In the genomic region with DNA sequence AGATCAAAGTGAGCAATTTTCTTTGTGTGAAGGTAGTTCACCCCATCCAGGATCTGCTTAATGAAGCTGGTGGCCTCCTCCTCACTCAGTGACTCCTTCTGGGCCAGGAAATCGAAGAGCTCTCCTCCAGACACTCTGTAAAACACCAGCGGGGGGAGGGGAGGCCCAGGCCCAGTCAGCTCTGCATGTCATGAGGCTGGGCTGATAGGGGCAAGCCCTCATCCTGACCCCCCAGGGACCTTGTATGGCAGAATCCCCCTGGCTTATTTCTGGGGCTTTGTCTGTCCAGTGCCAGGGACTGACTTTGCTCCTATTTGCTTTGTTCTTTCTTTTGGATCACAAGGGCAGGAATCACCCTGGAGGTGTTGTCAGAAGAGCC, we compare ENCODE assay signal across 8 cellular contexts.
DNase-seq lines count a peak whose midpoint lies in the region; ATAC-seq lines count a peak whose summit lies in the region.

No MANE protein-coding gene starts in this region.

- peak; percentile 65 for DNase-seq in activated naive CD4-positive, alpha-beta T cell treated with Interleukin-2 at 50 U/mL for 16 hours
- DNase-seq in stimulated activated CD4-positive, alpha-beta T cell treated with anti-CD3 and anti-CD28 coated beads, Interleukin-15, amount 100 ng/mL, for 24 hours: peak; percentile 73
- DNase-seq in LoVo (ENCODE audit: low spot score) (no peak), SIG-M5 treated with dmso at 0.1 percent for 504 hours (lab: John Stamatoyannopoulos, UW; ENCODE audit: unreplicated experiment) (no peak)

- ATAC-seq in GM19324 (IDR thresholded peaks at IDR 0.05; ENCODE audit: low FRiP score, unreplicated experiment) (peak; percentile 18), HG03571 (IDR thresholded peaks at IDR 0.05; ENCODE audit: unreplicated experiment) (peak; percentile 40), GM18517 (IDR thresholded peaks at IDR 0.05; ENCODE audit: unreplicated experiment) (no peak), HG02571 (IDR thresholded peaks at IDR 0.05; ENCODE audit: unreplicated experiment) (no peak)

Comparison
In these comparisons a context has a peak if more than half of its experiments do, and no peak if none do; other contexts are left out.
1. ATAC-seq: peak in GM19324 (single experiment) and HG03571 (single experiment); none in GM18517 (single experiment) and HG02571 (single experiment).
2. DNase-seq: peak in activated naive CD4-positive, alpha-beta T cell treated with Interleukin-2 at 50 U/mL for 16 hours (single experiment) and stimulated activated CD4-positive, alpha-beta T cell treated with anti-CD3 and anti-CD28 coated beads, Interleukin-15, amount 100 ng/mL, for 24 hours (single experiment); none in LoVo (single experiment) and SIG-M5 treated with dmso at 0.1 percent for 504 hours (single experiment).